Comparison of ENCODE assay signal across 8 cellular contexts in the genomic region with DNA sequence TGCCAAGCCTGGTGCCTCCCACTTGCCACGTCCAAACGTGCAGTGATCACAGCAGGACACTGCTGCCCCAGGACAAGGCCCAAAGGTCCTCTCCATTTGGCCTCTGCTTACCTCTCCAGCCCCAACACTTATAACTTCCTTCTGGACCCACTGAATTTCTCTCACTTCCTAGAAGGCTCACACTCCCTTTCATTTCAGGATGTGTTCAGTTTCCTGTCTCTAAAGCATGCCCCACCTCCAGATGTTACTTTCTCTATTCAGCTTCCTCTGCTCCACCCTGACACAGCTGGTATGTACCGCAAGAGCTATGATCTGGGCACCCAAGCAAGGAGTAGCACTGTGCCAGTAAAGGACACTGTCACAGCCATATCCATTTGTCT. TPM values are rescaled to one million over a fixed set of nuclear protein-coding genes. Genes with fewer than 3 reads are reported as not detected.
DNase-seq lines count a peak whose midpoint lies in the region; ATAC-seq and TF ChIP-seq lines count a peak whose summit lies in the region.

No MANE protein-coding gene starts in this region.

- peaks cover 0 to 4% (median 0%) of the 10 kb centered on the region in 9 donors for H3K36me3 ChIP-seq in heart right ventricle

- no peaks in the 10 kb centered on the region for H3K27me3 Mint-ChIP-seq in activated CD8-positive, alpha-beta T cell treated with anti-CD3 and anti-CD28 coated beads for 36 hours

- H3K9me3 ChIP-seq in heart right ventricle = no peaks in the 10 kb centered on the region

- peak overlapping the region; percentile 89 for H3K27ac Mint-ChIP-seq in activated CD8-positive, alpha-beta T cell treated with anti-CD3 and anti-CD28 coated beads for 36 hours

- peaks cover 29% of the 10 kb centered on the region for H3K4me1 Mint-ChIP-seq in activated CD8-positive, alpha-beta T cell treated with anti-CD3 and anti-CD28 coated beads for 36 hours (ENCODE audit: low read depth)

- 26 to 41% methylated on average over 3 of the region's 3 CpGs for WGBS in heart right ventricle, 2 donors

- DNase-seq in Daoy (ENCODE audit: low read depth) (peak; percentile 58), HL-60 (ENCODE audit: low read depth in 1 of 2, low spot score in 1 of 2) (peak; percentile 49 to 86), heart right ventricle (no peak), HPDE6-E6E7 (ENCODE audit: extremely low spot score) (no peak), GOT3 (lab: John Stamatoyannopoulos, UW) (no peak)
- DNase-seq in activated CD8-positive, alpha-beta T cell treated with anti-CD3 and anti-CD28 coated beads for 36 hours = peak; percentile 65
- peak; percentile 44 for DNase-seq in stimulated activated CD8-positive, alpha-beta memory T cell treated with anti-CD3 and anti-CD28 coated beads, Interleukin-4, amount 100 ng/mL, for 48 hours

- H3K27me3 ChIP-seq in HL-60 (ENCODE audit: insufficient read depth, poor library complexity, severe bottlenecking) (no peaks in the 10 kb centered on the region), heart right ventricle (no peaks in the 10 kb centered on the region)

- H3K27ac ChIP-seq in HL-60 (replicated peaks) (peak overlapping the region; percentile 45), heart right ventricle (peak overlapping the region; percentile 3 to 89 (median 67))

- intact Hi-C loops in activated CD8-positive, alpha-beta T cell treated with anti-CD3 and anti-CD28 coated beads for 36 hours (cut with micrococcal nuclease) = no loop called here
- intact Hi-C loops in heart right ventricle (cut with DNase I) = no loop called here

- H3K4me3 Mint-ChIP-seq in activated CD8-positive, alpha-beta T cell treated with anti-CD3 and anti-CD28 coated beads for 36 hours = peak overlapping the region; percentile 79

- CTCF ChIA-PET in activated CD8-positive, alpha-beta T cell treated with anti-CD3 and anti-CD28 coated beads for 36 hours (lab: Charles Lee) = interaction anchor here (1.0 to 3.0 kb wide), 2 partner anchors 19 to 43 kb away, joined by 6 to 14 read pairs; no protein-coding TSS in a partner anchor

- peaks cover 0 to 32% (median 13%) of the 10 kb centered on the region in 9 donors for H3K4me1 ChIP-seq in heart right ventricle

- TF ChIP-seq CTCF in HL-60 (IDR thresholded peaks at IDR 0.05; ENCODE audit: insufficient read depth, low read length) = no peak
- no peak for TF ChIP-seq CTCF in activated CD8-positive, alpha-beta T cell treated with anti-CD3 and anti-CD28 coated beads for 36 hours (IDR thresholded peaks at IDR 0.05)
- no peak for TF ChIP-seq CTCF in heart right ventricle (IDR thresholded peaks at IDR 0.05)

- POLR2A ChIA-PET in activated CD8-positive, alpha-beta T cell treated with anti-CD3 and anti-CD28 coated beads for 36 hours (lab: Charles Lee) = interaction anchor here (0.6 to 1.8 kb wide), 6 partner anchors 10 to 428 kb away, joined by 3 to 5 read pairs (median 4); a partner anchor contains a TSS

- H3K4me3 ChIP-seq in HL-60 (replicated peaks; ENCODE audit: insufficient read depth, low read length) = peak overlapping the region; percentile 44
- peak overlapping the region in 6 of 10 donors; percentile 11 to 51 (median 34) for H3K4me3 ChIP-seq in heart right ventricle

- ATAC-seq in GM21367 (IDR thresholded peaks at IDR 0.05; ENCODE audit: unreplicated experiment) = peak; percentile 98
- ATAC-seq in activated CD8-positive, alpha-beta T cell treated with anti-CD3 and anti-CD28 coated beads for 36 hours = peak; percentile 92
- ATAC-seq in heart right ventricle = peak; percentile 73 to 89 (median 83)

- peaks cover 6% of the 10 kb centered on the region for H3K36me3 Mint-ChIP-seq in activated CD8-positive, alpha-beta T cell treated with anti-CD3 and anti-CD28 coated beads for 36 hours (ENCODE audit: low read depth)

- peaks cover 4% of the 10 kb centered on the region for H3K9me3 Mint-ChIP-seq in activated CD8-positive, alpha-beta T cell treated with anti-CD3 and anti-CD28 coated beads for 36 hours

RNA-seq across cellular contexts. Expression of a gene that starts 33.0 kb away (rescaled TPM):
- 2.5 and 4.7 TPM in 2 replicates for total RNA-seq in Daoy (2014; rRNA removed; shearing (Covaris generic))
- 1 to 10 TPM; 3.3 to 7.7 TPM for total RNA-seq in activated CD8-positive, alpha-beta T cell treated with anti-CD3 and anti-CD28 coated beads for 36 hours
- total RNA-seq in heart right ventricle = 1 to 10 TPM in 8 of 10 donors, under 1 TPM in 2; 0.71 to 6.0 (median 2.4) TPM
- under 1 TPM; 0.73 to 0.94 TPM for polyA plus RNA-seq in heart right ventricle

RNA-seq across cellular contexts. Expression of a gene that starts 51.6 kb away (rescaled TPM):
- 28.7 and 33.3 TPM in 2 replicates for total RNA-seq in Daoy (2014; rRNA removed; shearing (Covaris generic))
- total RNA-seq in activated CD8-positive, alpha-beta T cell treated with anti-CD3 and anti-CD28 coated beads for 36 hours = 10 to 100 TPM; 15.5 to 17.6 TPM
- 10 to 100 TPM; 17.0 to 31.3 (median 24.4) TPM for total RNA-seq in heart right ventricle
- 10 to 100 TPM in 1 of 2 donors, 1 to 10 TPM in 1; 9.4 to 25.4 TPM for polyA plus RNA-seq in heart right ventricle

RNA-seq across cellular contexts. Expression of a gene that starts 51.7 kb away (rescaled TPM):
- 17.6 and 18.2 TPM in 2 replicates for total RNA-seq in Daoy (2014; rRNA removed; shearing (Covaris generic))
- 10 to 100 TPM; 18.4 to 18.8 TPM for total RNA-seq in activated CD8-positive, alpha-beta T cell treated with anti-CD3 and anti-CD28 coated beads for 36 hours
- 10 to 100 TPM in 9 of 10 donors, 1 to 10 TPM in 1; 7.5 to 15.5 (median 12.1) TPM for total RNA-seq in heart right ventricle
- 1 to 10 TPM; 1.9 to 3.7 TPM for polyA plus RNA-seq in heart right ventricle

Comparison
In these comparisons a context has a peak if more than half of its experiments do, and no peak if none do; other contexts are left out.
1. DNase-seq: peak in Daoy (single experiment), HL-60 (2 of 2), activated CD8-positive, alpha-beta T cell treated with anti-CD3 and anti-CD28 coated beads for 36 hours (single experiment) and stimulated activated CD8-positive, alpha-beta memory T cell treated with anti-CD3 and anti-CD28 coated beads, Interleukin-4, amount 100 ng/mL, for 48 hours (single experiment); none in heart right ventricle (0 of 2), HPDE6-E6E7 (single experiment) and GOT3 (single experiment).
2. Peak in every context shown above with its lines, with median percentiles within 50 percentile points of each other: ATAC-seq.